Comparison of ENCODE assay signal across 36 cellular contexts in genomic region chr7:96216373-96216772, GRCh38.
"Had no signal": no experiment of that assay in that cellular context is flagged by ENCODE, and none has a peak within 500 bp of the region (broad histone marks: within the 10 kb centered on the region; RNA-seq: fewer than 3 reads in every experiment).

No MANE protein-coding gene starts in this region.

- H3K4me3 ChIP-seq: adrenal gland, body of pancreas, cardiac muscle cell, colonic mucosa had no signal

- H3K4me3 Mint-ChIP-seq: activated B cell treated with CpG ODN at 0.5 μM for 24 hours; activated CD4-positive, alpha-beta memory T cell treated with anti-CD3 and anti-CD28 coated beads for 36 hours; activated CD4-positive, alpha-beta T cell treated with anti-CD3 and anti-CD28 coated beads, Interleukin-2, amount 10 ng/mL, durations not matched to agents 24 days and 14 days; activated CD8-positive, alpha-beta T cell treated with anti-CD3 and anti-CD28 coated beads for 36 hours; activated naive CD4-positive, alpha-beta T cell treated with anti-CD3 and anti-CD28 coated beads for 36 hours; activated naive CD8-positive, alpha-beta T cell treated with anti-CD3 and anti-CD28 coated beads for 36 hours; activated T-cell treated with anti-CD3 and anti-CD28 coated beads, Interleukin-2, amount 50 U/mL, for 4 hours; activated T-cell treated with anti-CD3 and anti-CD28 coated beads, Interleukin-2, amount 50 U/mL, for 72 hours; activated T-helper 1 cell treated with anti-CD3 and anti-CD28 coated beads, Interleukin-12 subunit alpha, Interleukin-12 subunit beta, Interleukin-2, Interleukin-4 antibody, amounts not matched to agents 30 ng/mL and 10 ng/mL and 1 ng/mL, durations not matched to agents 14 hours and 24 hours and 36 hours; activated T-helper 17 cell treated with anti-CD3 and anti-CD28 coated beads, Interleukin-2, amount 50 U/mL, for 72 hours; central memory CD8-positive, alpha-beta T cell; T-helper 2 cell treated with Interferon-gamma antibody and Interleukin-4, amounts not matched to agents 5 μg/mL and 100 μg/mL, for 36 hours had no signal

- H3K4me1 Mint-ChIP-seq: activated B cell treated with CpG ODN at 0.5 μM for 24 hours; activated CD4-positive, alpha-beta T cell treated with anti-CD3 and anti-CD28 coated beads, Interleukin-2, amount 10 ng/mL, durations not matched to agents 24 days and 14 days; activated naive CD8-positive, alpha-beta T cell treated with anti-CD3 and anti-CD28 coated beads for 36 hours; central memory CD8-positive, alpha-beta T cell had no signal

- H3K4me1 ChIP-seq: body of pancreas, colonic mucosa had no signal

- H3K27ac Mint-ChIP-seq: activated B cell treated with CpG ODN at 0.5 μM for 24 hours; activated CD4-positive, alpha-beta memory T cell treated with anti-CD3 and anti-CD28 coated beads for 36 hours; activated CD4-positive, alpha-beta T cell treated with anti-CD3 and anti-CD28 coated beads, Interleukin-2, amount 10 ng/mL, durations not matched to agents 24 days and 14 days; activated CD8-positive, alpha-beta T cell treated with anti-CD3 and anti-CD28 coated beads for 36 hours; activated naive CD4-positive, alpha-beta T cell treated with anti-CD3 and anti-CD28 coated beads for 36 hours; activated naive CD4-positive, alpha-beta T cell treated with anti-CD3 and anti-CD28 coated beads, Interleukin-2, amount 50 U/mL, for 72 hours; activated naive CD8-positive, alpha-beta T cell treated with anti-CD3 and anti-CD28 coated beads for 36 hours; activated T-cell treated with anti-CD3 and anti-CD28 coated beads, Interleukin-2, amount 50 U/mL, for 72 hours; activated T-helper 1 cell treated with anti-CD3 and anti-CD28 coated beads, Interleukin-12 subunit alpha, Interleukin-12 subunit beta, Interleukin-2, Interleukin-4 antibody, amounts not matched to agents 30 ng/mL and 10 ng/mL and 1 ng/mL, durations not matched to agents 14 hours and 24 hours and 36 hours; activated T-helper 17 cell treated with anti-CD3 and anti-CD28 coated beads, Interleukin-2, amount 50 U/mL, for 72 hours; T-helper 2 cell treated with Interferon-gamma antibody and Interleukin-4, amounts not matched to agents 5 μg/mL and 100 μg/mL, for 36 hours had no signal

- H3K9me3 Mint-ChIP-seq: activated naive CD4-positive, alpha-beta T cell treated with anti-CD3 and anti-CD28 coated beads for 36 hours; activated T-helper 1 cell treated with anti-CD3 and anti-CD28 coated beads, Interleukin-12 subunit alpha, Interleukin-12 subunit beta, Interleukin-2, Interleukin-4 antibody, amounts not matched to agents 30 ng/mL and 10 ng/mL and 1 ng/mL, durations not matched to agents 14 hours and 24 hours and 36 hours; activated T-helper 17 cell treated with anti-CD3 and anti-CD28 coated beads, Interleukin-2, amount 50 U/mL, for 72 hours had no signal

- DNase-seq: activated B cell treated with CpG ODN at 0.5 μM for 24 hours; activated CD4-positive, alpha-beta memory T cell treated with anti-CD3 and anti-CD28 coated beads for 36 hours; activated CD4-positive, alpha-beta T cell treated with anti-CD3 and anti-CD28 coated beads for 4 hours; activated CD4-positive, alpha-beta T cell treated with anti-CD3 and anti-CD28 coated beads, Interleukin-2, amount 10 ng/mL, durations not matched to agents 24 days and 14 days; activated CD4-positive, alpha-beta T cell treated with anti-CD3 and anti-CD28 coated beads, Interleukin-2, amount 50 U/mL, for 1 hour; activated CD4-positive, alpha-beta T cell treated with anti-CD3 and anti-CD28 coated beads, Interleukin-2, amount 50 U/mL, for 4 hours; activated CD4-positive, CD25-positive, alpha-beta regulatory T cell treated with anti-CD3 and anti-CD28 coated beads, Interleukin-2, amount 50 U/mL, for 72 hours; activated CD8-positive, alpha-beta memory T cell treated with anti-CD3 and anti-CD28 coated beads, Interleukin-2, amount 50 U/mL, for 4 hours; activated CD8-positive, alpha-beta T cell treated with anti-CD3 and anti-CD28 coated beads for 36 hours; activated effector memory CD4-positive, alpha-beta T cell treated with anti-CD3 and anti-CD28 coated beads, Interleukin-2, amount 50 U/mL, for 16 hours; activated gamma-delta T cell treated with Interleukin-2 at 50 U/mL for 16 hours; activated naive CD4-positive, alpha-beta T cell; activated naive CD4-positive, alpha-beta T cell treated with anti-CD3 and anti-CD28 coated beads for 36 hours; activated naive CD4-positive, alpha-beta T cell treated with anti-CD3 and anti-CD28 coated beads, Interleukin-2, amount 50 U/mL, for 16 hours; activated naive CD8-positive, alpha-beta T cell treated with anti-CD3 and anti-CD28 coated beads for 36 hours; activated T-cell treated with anti-CD3 and anti-CD28 coated beads for 4 hours; activated T-cell treated with anti-CD3 and anti-CD28 coated beads, Interleukin-2, amount 50 U/mL, for 1 hour; activated T-cell treated with anti-CD3 and anti-CD28 coated beads, Interleukin-2, amount 50 U/mL, for 4 hours; activated T-cell treated with anti-CD3 and anti-CD28 coated beads, Interleukin-2, amount 50 U/mL, for 72 hours; adrenal gland; amniotic stem cell; aorta; body of pancreas; brain microvascular endothelial cell; caudate nucleus; cerebellar nuclear complex; colonic mucosa; T-helper 2 cell; T-helper 9 cell had no signal

- ATAC-seq: activated CD8-positive, alpha-beta T cell treated with anti-CD3 and anti-CD28 coated beads for 36 hours; activated naive CD4-positive, alpha-beta T cell treated with anti-CD3 and anti-CD28 coated beads, Interleukin-2, amount 50 U/mL, for 72 hours; activated T-cell treated with anti-CD3 and anti-CD28 coated beads, Interleukin-2, amount 50 U/mL, for 4 hours; activated T-cell treated with anti-CD3 and anti-CD28 coated beads, Interleukin-2, amount 50 U/mL, for 72 hours; activated T-helper 17 cell treated with anti-CD3 and anti-CD28 coated beads, Interleukin-2, amount 50 U/mL, for 72 hours; body of pancreas had no signal

- H3K27ac ChIP-seq: adrenal gland, body of pancreas, brain microvascular endothelial cell, cardiac muscle cell, colonic mucosa, VCaP had no signal

- H3K36me3 ChIP-seq: adrenal gland, brain microvascular endothelial cell, cardiac muscle cell, colonic mucosa had no signal

- H3K9me3 ChIP-seq: adrenal gland, body of pancreas, colonic mucosa had no signal

- H3K27me3 ChIP-seq: adrenal gland, body of pancreas, brain microvascular endothelial cell, cardiac muscle cell, colonic mucosa had no signal

- H3K27me3 Mint-ChIP-seq: activated B cell treated with CpG ODN at 0.5 μM for 24 hours; activated CD4-positive, alpha-beta memory T cell treated with anti-CD3 and anti-CD28 coated beads for 36 hours; activated CD4-positive, alpha-beta T cell treated with anti-CD3 and anti-CD28 coated beads, Interleukin-2, amount 10 ng/mL, durations not matched to agents 24 days and 14 days; activated CD8-positive, alpha-beta T cell treated with anti-CD3 and anti-CD28 coated beads for 36 hours; activated naive CD8-positive, alpha-beta T cell treated with anti-CD3 and anti-CD28 coated beads for 36 hours; activated T-helper 17 cell treated with anti-CD3 and anti-CD28 coated beads, Interleukin-2, amount 50 U/mL, for 72 hours; central memory CD8-positive, alpha-beta T cell had no signal
